1 cellular context compared by ENCODE assay signal in the genomic region with DNA sequence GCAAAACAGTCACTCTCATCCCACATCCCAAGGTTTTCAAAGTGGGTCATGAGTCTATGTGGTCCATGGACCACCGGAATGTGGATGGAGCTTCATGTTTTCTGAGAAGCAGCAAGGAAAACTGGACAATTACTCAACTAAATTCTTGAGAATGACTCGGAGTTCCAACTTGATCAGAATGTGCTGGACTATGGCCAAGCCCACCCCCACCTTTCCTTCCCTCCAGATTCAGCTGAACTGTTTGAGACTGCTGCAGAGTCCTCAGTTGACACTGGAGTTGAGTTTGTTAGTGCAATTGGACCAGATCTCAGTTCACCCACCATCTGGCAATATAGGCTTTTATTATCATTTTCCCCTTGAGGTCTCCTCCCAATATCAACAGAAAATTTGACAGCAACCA.
TF ChIP-seq lines count a peak whose summit lies in the region.

No MANE protein-coding gene starts in this region.

TF ChIP-seq in HepG2, 621 proteins besides CTCF, POLR2A, EP300 and RAD21:
- TF ChIP-seq DNMT3B (CRISPR knock-in tag; conservative IDR thresholded peaks at IDR 0.05) (no peak), GATA4 (IDR thresholded peaks at IDR 0.05; ENCODE audit: borderline replicate concordance, low read depth) (no peak), ZNF883 (CRISPR knock-in tag; IDR thresholded peaks at IDR 0.05; ENCODE audit: not compliant biosample characterization) (no peak), NCOA2 (CRISPR knock-in tag; IDR thresholded peaks at IDR 0.05) (no peak)
- TF ChIP-seq, protein P1, sequence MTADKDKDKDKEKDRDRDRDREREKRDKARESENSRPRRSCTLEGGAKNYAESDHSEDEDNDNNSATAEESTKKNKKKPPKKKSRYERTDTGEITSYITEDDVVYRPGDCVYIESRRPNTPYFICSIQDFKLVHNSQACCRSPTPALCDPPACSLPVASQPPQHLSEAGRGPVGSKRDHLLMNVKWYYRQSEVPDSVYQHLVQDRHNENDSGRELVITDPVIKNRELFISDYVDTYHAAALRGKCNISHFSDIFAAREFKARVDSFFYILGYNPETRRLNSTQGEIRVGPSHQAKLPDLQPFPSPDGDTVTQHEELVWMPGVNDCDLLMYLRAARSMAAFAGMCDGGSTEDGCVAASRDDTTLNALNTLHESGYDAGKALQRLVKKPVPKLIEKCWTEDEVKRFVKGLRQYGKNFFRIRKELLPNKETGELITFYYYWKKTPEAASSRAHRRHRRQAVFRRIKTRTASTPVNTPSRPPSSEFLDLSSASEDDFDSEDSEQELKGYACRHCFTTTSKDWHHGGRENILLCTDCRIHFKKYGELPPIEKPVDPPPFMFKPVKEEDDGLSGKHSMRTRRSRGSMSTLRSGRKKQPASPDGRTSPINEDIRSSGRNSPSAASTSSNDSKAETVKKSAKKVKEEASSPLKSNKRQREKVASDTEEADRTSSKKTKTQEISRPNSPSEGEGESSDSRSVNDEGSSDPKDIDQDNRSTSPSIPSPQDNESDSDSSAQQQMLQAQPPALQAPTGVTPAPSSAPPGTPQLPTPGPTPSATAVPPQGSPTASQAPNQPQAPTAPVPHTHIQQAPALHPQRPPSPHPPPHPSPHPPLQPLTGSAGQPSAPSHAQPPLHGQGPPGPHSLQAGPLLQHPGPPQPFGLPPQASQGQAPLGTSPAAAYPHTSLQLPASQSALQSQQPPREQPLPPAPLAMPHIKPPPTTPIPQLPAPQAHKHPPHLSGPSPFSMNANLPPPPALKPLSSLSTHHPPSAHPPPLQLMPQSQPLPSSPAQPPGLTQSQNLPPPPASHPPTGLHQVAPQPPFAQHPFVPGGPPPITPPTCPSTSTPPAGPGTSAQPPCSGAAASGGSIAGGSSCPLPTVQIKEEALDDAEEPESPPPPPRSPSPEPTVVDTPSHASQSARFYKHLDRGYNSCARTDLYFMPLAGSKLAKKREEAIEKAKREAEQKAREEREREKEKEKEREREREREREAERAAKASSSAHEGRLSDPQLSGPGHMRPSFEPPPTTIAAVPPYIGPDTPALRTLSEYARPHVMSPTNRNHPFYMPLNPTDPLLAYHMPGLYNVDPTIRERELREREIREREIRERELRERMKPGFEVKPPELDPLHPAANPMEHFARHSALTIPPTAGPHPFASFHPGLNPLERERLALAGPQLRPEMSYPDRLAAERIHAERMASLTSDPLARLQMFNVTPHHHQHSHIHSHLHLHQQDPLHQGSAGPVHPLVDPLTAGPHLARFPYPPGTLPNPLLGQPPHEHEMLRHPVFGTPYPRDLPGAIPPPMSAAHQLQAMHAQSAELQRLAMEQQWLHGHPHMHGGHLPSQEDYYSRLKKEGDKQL (CRISPR knock-in tag; IDR thresholded peaks at IDR 0.05; ENCODE audit: low read depth), result no peak
TF ChIP-seq in HepG2: peak in this region for 0.
